8 cellular contexts compared by ENCODE assay signal in genomic region chr15:45117327-45118130, GRCh38. TPM values are rescaled to one million over a fixed set of nuclear protein-coding genes. Genes with fewer than 3 reads are reported as not detected.
DNase-seq lines count a peak whose midpoint lies in the region; ATAC-seq, FAIRE-seq and TF ChIP-seq lines count a peak whose summit lies in the region.

No MANE protein-coding gene starts in this region.

- H3K27ac Mint-ChIP-seq in stimulated activated effector memory CD8-positive, alpha-beta T cell treated with anti-CD3 and anti-CD28 coated beads, Interleukin-12 subunit alpha, Interleukin-12 subunit beta, amount 100 ng/mL, for 72 hours = no peak overlapping the region

- TF ChIP-seq CTCF in OCI-LY3 (IDR thresholded peaks at IDR 0.05; ENCODE audit: low read depth, low read length) = no peak
- TF ChIP-seq CTCF in hepatocyte (IDR thresholded peaks at IDR 0.05; ENCODE audit: poor library complexity) = no peak

- H2AFZ ChIP-seq in OCI-LY3 (ENCODE audit: low read depth, low read length) (no peak overlapping the region), hepatocyte (no peak overlapping the region)

- FAIRE-seq in small intestine (lab: Jason Lieb, UNC) = no peak

- H3K9me3 Mint-ChIP-seq in stimulated activated effector memory CD8-positive, alpha-beta T cell treated with anti-CD3 and anti-CD28 coated beads, Interleukin-12 subunit alpha, Interleukin-12 subunit beta, amount 100 ng/mL, for 72 hours = no peaks in the 10 kb centered on the region

- no peaks in the 10 kb centered on the region for H3K9me2 ChIP-seq in hepatocyte (replicated peaks; ENCODE audit: insufficient read depth)

- no peaks in the 10 kb centered on the region for H3K27me3 ChIP-seq in OCI-LY3 (ENCODE audit: low read depth, low read length)
- H3K27me3 ChIP-seq in hepatocyte = peaks cover 49% of the 10 kb centered on the region
- H3K27me3 ChIP-seq in small intestine (ENCODE audit: control insufficient read depth in 2 of 2, insufficient read depth in 2 of 2, low read length in 2 of 2) = peaks cover 4 to 49% of the 10 kb centered on the region in 2 donors

- H3K4me1 ChIP-seq in OCI-LY3 (ENCODE audit: low read length) = no peaks in the 10 kb centered on the region
- H3K4me1 ChIP-seq in hepatocyte (ENCODE audit: insufficient read depth) = peaks cover 20% of the 10 kb centered on the region
- no peaks in the 10 kb centered on the region for H3K4me1 ChIP-seq in small intestine (ENCODE audit: control insufficient read depth in 2 of 2, insufficient read depth in 1 of 2, low read depth in 1 of 2, low read length in 1 of 2)

- H3K36me3 Mint-ChIP-seq in stimulated activated effector memory CD8-positive, alpha-beta T cell treated with anti-CD3 and anti-CD28 coated beads, Interleukin-12 subunit alpha, Interleukin-12 subunit beta, amount 100 ng/mL, for 72 hours = no peaks in the 10 kb centered on the region

- H4K20me1 ChIP-seq in OCI-LY3 (ENCODE audit: insufficient read depth, low read length) = no peaks in the 10 kb centered on the region
- H4K20me1 ChIP-seq in hepatocyte (ENCODE audit: insufficient read depth, poor library complexity, severe bottlenecking) = no peaks in the 10 kb centered on the region

- H3K9ac ChIP-seq in OCI-LY3 (ENCODE audit: low read length) = no peak overlapping the region

- H3K4me1 Mint-ChIP-seq in stimulated activated effector memory CD8-positive, alpha-beta T cell treated with anti-CD3 and anti-CD28 coated beads, Interleukin-12 subunit alpha, Interleukin-12 subunit beta, amount 100 ng/mL, for 72 hours = peaks cover 51% of the 10 kb centered on the region

- peak; percentile 31 for ATAC-seq in GM19395 (IDR thresholded peaks at IDR 0.05; ENCODE audit: unreplicated experiment)
- peak; percentile 2 for ATAC-seq in stimulated activated effector memory CD8-positive, alpha-beta T cell treated with anti-CD3 and anti-CD28 coated beads, Interleukin-12 subunit alpha, Interleukin-12 subunit beta, amount 100 ng/mL, for 72 hours
- no peak for ATAC-seq in GM21786 (IDR thresholded peaks at IDR 0.05; ENCODE audit: unreplicated experiment)

- H3K79me2 ChIP-seq in OCI-LY3 (ENCODE audit: low read length) (no peaks in the 10 kb centered on the region), hepatocyte (no peaks in the 10 kb centered on the region)

- peak overlapping the region; percentile 49 for H3K4me3 Mint-ChIP-seq in stimulated activated effector memory CD8-positive, alpha-beta T cell treated with anti-CD3 and anti-CD28 coated beads, Interleukin-12 subunit alpha, Interleukin-12 subunit beta, amount 100 ng/mL, for 72 hours

- H3K4me3 ChIP-seq in OCI-LY3 (ENCODE audit: low read length) (peak overlapping the region; percentile 23), hepatocyte (no peak overlapping the region), small intestine (ENCODE audit: low read depth in 1 of 2, low read length in 2 of 2) (no peak overlapping the region)

- H3K9me3 ChIP-seq in OCI-LY3 (ENCODE audit: insufficient read depth, low read length) = no peaks in the 10 kb centered on the region
- H3K9me3 ChIP-seq in hepatocyte (ENCODE audit: low read depth) = no peaks in the 10 kb centered on the region
- no peaks in the 10 kb centered on the region for H3K9me3 ChIP-seq in small intestine (ENCODE audit: control insufficient read depth, low read depth)

- H3K4me2 ChIP-seq in OCI-LY3 (ENCODE audit: low read length) = peak overlapping the region; percentile 36
- peak overlapping the region; percentile 68 for H3K4me2 ChIP-seq in hepatocyte

- H3K27ac ChIP-seq in OCI-LY3 (ENCODE audit: low read length) = no peak overlapping the region
- H3K27ac ChIP-seq in hepatocyte = no peak overlapping the region
- H3K27ac ChIP-seq in small intestine (ENCODE audit: low read depth in 1 of 2, low read length in 1 of 2) = no peak overlapping the region

- H3K36me3 ChIP-seq in OCI-LY3 (replicated peaks; ENCODE audit: low read depth, low read length) = no peaks in the 10 kb centered on the region
- H3K36me3 ChIP-seq in hepatocyte (replicated peaks; ENCODE audit: insufficient read depth, low read depth) = no peaks in the 10 kb centered on the region
- no peaks in the 10 kb centered on the region for H3K36me3 ChIP-seq in small intestine (ENCODE audit: control insufficient read depth in 2 of 2, insufficient read depth in 2 of 2, low read length in 2 of 2)

- WGBS in hepatocyte (ENCODE audit: low lambda C conversion rate, missing lambda C conversion rate) = 75% methylated on average over 32 of the region's 32 CpGs
- 34 to 46% (median 46%) methylated on average over 32 of the region's 32 CpGs for WGBS in small intestine, 3 donors

- DNase-seq in hepatocyte (ENCODE audit: low spot score) = no peak
- no peak for DNase-seq in stimulated activated effector memory CD8-positive, alpha-beta T cell treated with anti-CD3 and anti-CD28 coated beads, Interleukin-12 subunit alpha, Interleukin-12 subunit beta, amount 100 ng/mL, for 72 hours (ENCODE audit: low spot score in 2 of 2)
- DNase-seq in small intestine = no peak
- no peak for DNase-seq in MV-4-11 (lab: John Stamatoyannopoulos, UW)
- no peak for DNase-seq in NOMO-1 treated with dmso at 0.1 percent for 144 hours (lab: John Stamatoyannopoulos, UW; ENCODE audit: unreplicated experiment)

RNA-seq across cellular contexts. Expression of gene DUOXA2, which starts 3.4 kb away (rescaled TPM):
- 13.8 and 24.6 TPM in 2 replicates for total RNA-seq in hepatocyte
- polyA plus RNA-seq in hepatocyte (35.8 and 40.1 TPM in 2 replicates), small intestine (1 to 10 TPM in 1 of 3 donors, not detected in 2; 7.5 TPM)

RNA-seq across cellular contexts. Expression of gene DUOX2, which starts 3.6 kb away (rescaled TPM):
- total RNA-seq in hepatocyte = 34.2 and 37.4 TPM in 2 replicates
- polyA plus RNA-seq in hepatocyte (21.4 and 25.8 TPM in 2 replicates), small intestine (1 to 10 TPM in 1 of 3 donors, not detected in 2; 8.7 TPM)

RNA-seq across cellular contexts. Expression of gene DUOXA1, which starts 12.2 kb away (rescaled TPM):
- 7.5 and 10.9 TPM in 2 replicates for total RNA-seq in hepatocyte
- 6.3 and 15.2 TPM in 2 replicates for polyA plus RNA-seq in hepatocyte
- polyA plus RNA-seq in small intestine = under 1 TPM; 0.27 to 0.89 (median 0.48) TPM

RNA-seq across cellular contexts. Expression of gene DUOX1, which starts 12.3 kb away (rescaled TPM):
- total RNA-seq in hepatocyte = 3.3 and 3.8 TPM in 2 replicates
- polyA plus RNA-seq in hepatocyte (4.3 and 7.7 TPM in 2 replicates), small intestine (under 1 TPM in 2 of 3 donors, not detected in 1; 0.33 to 0.67 TPM)
